ENCODE assay signal across 15 cellular contexts in genomic region chr9:19116391-19116790, GRCh38. TPM values are rescaled to one million over a fixed set of nuclear protein-coding genes. Genes with fewer than 3 reads are reported as not detected.
DNase-seq lines count a peak whose midpoint lies in the region; ATAC-seq, FAIRE-seq and TF ChIP-seq lines count a peak whose summit lies in the region.
"Had no signal": no experiment of that assay in that cellular context is flagged by ENCODE, and none has a peak within 500 bp of the region (broad histone marks: within the 10 kb centered on the region; RNA-seq: fewer than 3 reads in every experiment).

No MANE protein-coding gene starts in this region.

- no peak overlapping the region for H3K4me3 ChIP-seq in GM23248
- H3K4me3 ChIP-seq in fibroblast of the aortic adventitia (ENCODE audit: low read depth, low read length): no peak overlapping the region
- H3K4me3 ChIP-seq in psoas muscle: peak overlapping the region; percentile 29
- H3K4me3 ChIP-seq: dorsolateral prefrontal cortex had no signal

- peaks cover 13% of the 10 kb centered on the region for H3K4me1 Mint-ChIP-seq in WTC11

- no peaks in the 10 kb centered on the region for H3K9me3 Mint-ChIP-seq in WTC11
- H3K9me3 Mint-ChIP-seq: activated CD4-positive, alpha-beta memory T cell treated with anti-CD3 and anti-CD28 coated beads for 36 hours had no signal

- TF ChIP-seq CTCF in fibroblast of the aortic adventitia (IDR thresholded peaks at IDR 0.05; ENCODE audit: insufficient read depth, low read length) (no peak), psoas muscle (IDR thresholded peaks at IDR 0.05) (no peak), WTC11 (IDR thresholded peaks at IDR 0.05) (no peak)

- H3F3A ChIP-seq in GM23248 (ENCODE audit: insufficient read depth): peaks cover 81% of the 10 kb centered on the region

- no peaks in the 10 kb centered on the region for H3K9me2 ChIP-seq in GM23248 (ENCODE audit: insufficient read depth)

- intact Hi-C loops in psoas muscle (cut with DNase I): no loop called here

- H2AFZ ChIP-seq in GM23248: no peak overlapping the region

- in situ Hi-C loops in GM23248 (cut with MboI): no loop called here

- ATAC-seq in psoas muscle: peak; percentile 67 to 93 (median 82)
- no peak for ATAC-seq in WTC11
- no peak for ATAC-seq in GM21423 (IDR thresholded peaks at IDR 0.05; ENCODE audit: unreplicated experiment)

- 27 to 28% methylated on average over 8 of the region's 8 CpGs for WGBS in GM23248 (ENCODE audit: low coverage in 1 of 2, low lambda C conversion rate in 2 of 2, missing lambda C conversion rate in 2 of 2), 2 experiments
- 29 to 49% (median 32%) methylated on average over 8 of the region's 8 CpGs for whole genome bisulfite sequencing in psoas muscle, 3 donors

- H3K27ac Mint-ChIP-seq in WTC11: no peak overlapping the region
- H3K27ac Mint-ChIP-seq: activated CD4-positive, alpha-beta memory T cell treated with anti-CD3 and anti-CD28 coated beads for 36 hours had no signal

- H3K27me3 ChIP-seq in GM23248 (replicated peaks; ENCODE audit: insufficient read depth): no peaks in the 10 kb centered on the region
- no peaks in the 10 kb centered on the region for H3K27me3 ChIP-seq in psoas muscle (ENCODE audit: insufficient read depth in 3 of 3, low read length in 2 of 3)
- H3K27me3 ChIP-seq: dorsolateral prefrontal cortex had no signal

- H3K27me3 Mint-ChIP-seq in WTC11 (ENCODE audit: low read depth): no peaks in the 10 kb centered on the region
- H3K27me3 Mint-ChIP-seq: activated CD4-positive, alpha-beta memory T cell treated with anti-CD3 and anti-CD28 coated beads for 36 hours had no signal

- peaks cover 57% of the 10 kb centered on the region for H3K36me3 Mint-ChIP-seq in WTC11

- H3K36me3 ChIP-seq in GM23248 (ENCODE audit: low read depth): peaks cover 65% of the 10 kb centered on the region; the same call in 1 of the 2 replicates
- peaks cover 20 to 94% of the 10 kb centered on the region in 2 donors for H3K36me3 ChIP-seq in psoas muscle (ENCODE audit: insufficient read depth in 1 of 2, low read depth in 1 of 2)

- CTCF ChIA-PET in WTC11 (lab: Charles Lee): no interaction called here

- H3K4me1 ChIP-seq in GM23248 (ENCODE audit: insufficient read depth) (peaks cover 63% of the 10 kb centered on the region), psoas muscle (peaks cover 51% of the 10 kb centered on the region)

- DNase-seq in GM23248 (peak; percentile 91), RCC 7860 (ENCODE audit: low spot score) (peak; percentile 83), fibroblast of the aortic adventitia (ENCODE audit: low read depth) (peak; percentile 71), psoas muscle (peak; percentile 72 to 91), COLO668 (lab: John Stamatoyannopoulos, UW; ENCODE audit: unreplicated experiment) (no peak), WTC11 (ENCODE audit: low spot score) (no peak)
- no peak for DNase-seq in activated CD4-positive, CD25-positive, alpha-beta regulatory T cell treated with anti-CD3 and anti-CD28 coated beads, Interleukin-2, amount 50 U/mL, for 72 hours
- DNase-seq: activated CD4-positive, alpha-beta memory T cell treated with anti-CD3 and anti-CD28 coated beads for 36 hours; activated naive CD4-positive, alpha-beta T cell treated with Interleukin-2 at 50 U/mL for 16 hours; Calu3; MM.1S; NCI-H69; SW 1271 had no signal

- peak overlapping the region; percentile 60 for H3K4me2 ChIP-seq in GM23248 (ENCODE audit: unreplicated experiment)

- no peaks in the 10 kb centered on the region for H4K20me1 ChIP-seq in GM23248 (ENCODE audit: insufficient read depth)

- H3K9me3 ChIP-seq in GM23248 (ENCODE audit: low read depth) (no peaks in the 10 kb centered on the region), psoas muscle (no peaks in the 10 kb centered on the region)

- peak overlapping the region; percentile 6; the same call in 1 of the 2 replicates for H3K9ac ChIP-seq in GM23248

- H3K27ac ChIP-seq in GM23248 (peak overlapping the region; percentile 55), psoas muscle (peak overlapping the region; percentile 100)
- H3K27ac ChIP-seq: dorsolateral prefrontal cortex had no signal

- peaks cover 11% of the 10 kb centered on the region; the same call in 1 of the 2 replicates for H3K79me2 ChIP-seq in GM23248 (ENCODE audit: insufficient read depth)

- POLR2A ChIA-PET in WTC11 (lab: Charles Lee): interaction anchor here (0.6 to 1.3 kb wide), 2 partner anchors 11 to 696 kb away, joined by 3 read pairs; no protein-coding TSS in a partner anchor

- peak; percentile 85 for FAIRE-seq in RCC 7860 (lab: Jason Lieb, UNC)

- no peak overlapping the region for H3K4me3 Mint-ChIP-seq in WTC11
- H3K4me3 Mint-ChIP-seq: activated CD4-positive, alpha-beta memory T cell treated with anti-CD3 and anti-CD28 coated beads for 36 hours had no signal

TF ChIP-seq in WTC11, 78 proteins besides CTCF, POLR2A, EP300 and RAD21 (continues in another document):
- TF ChIP-seq, protein P1, sequence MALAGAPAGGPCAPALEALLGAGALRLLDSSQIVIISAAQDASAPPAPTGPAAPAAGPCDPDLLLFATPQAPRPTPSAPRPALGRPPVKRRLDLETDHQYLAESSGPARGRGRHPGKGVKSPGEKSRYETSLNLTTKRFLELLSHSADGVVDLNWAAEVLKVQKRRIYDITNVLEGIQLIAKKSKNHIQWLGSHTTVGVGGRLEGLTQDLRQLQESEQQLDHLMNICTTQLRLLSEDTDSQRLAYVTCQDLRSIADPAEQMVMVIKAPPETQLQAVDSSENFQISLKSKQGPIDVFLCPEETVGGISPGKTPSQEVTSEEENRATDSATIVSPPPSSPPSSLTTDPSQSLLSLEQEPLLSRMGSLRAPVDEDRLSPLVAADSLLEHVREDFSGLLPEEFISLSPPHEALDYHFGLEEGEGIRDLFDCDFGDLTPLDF (CRISPR knock-in tag; IDR thresholded peaks at IDR 0.05): no peak
- TF ChIP-seq TEAD1 (CRISPR knock-in tag; IDR thresholded peaks at IDR 0.05): no peak
- TF ChIP-seq NFE2L1 (CRISPR knock-in tag; IDR thresholded peaks at IDR 0.05): no peak
- TF ChIP-seq, protein P2, sequence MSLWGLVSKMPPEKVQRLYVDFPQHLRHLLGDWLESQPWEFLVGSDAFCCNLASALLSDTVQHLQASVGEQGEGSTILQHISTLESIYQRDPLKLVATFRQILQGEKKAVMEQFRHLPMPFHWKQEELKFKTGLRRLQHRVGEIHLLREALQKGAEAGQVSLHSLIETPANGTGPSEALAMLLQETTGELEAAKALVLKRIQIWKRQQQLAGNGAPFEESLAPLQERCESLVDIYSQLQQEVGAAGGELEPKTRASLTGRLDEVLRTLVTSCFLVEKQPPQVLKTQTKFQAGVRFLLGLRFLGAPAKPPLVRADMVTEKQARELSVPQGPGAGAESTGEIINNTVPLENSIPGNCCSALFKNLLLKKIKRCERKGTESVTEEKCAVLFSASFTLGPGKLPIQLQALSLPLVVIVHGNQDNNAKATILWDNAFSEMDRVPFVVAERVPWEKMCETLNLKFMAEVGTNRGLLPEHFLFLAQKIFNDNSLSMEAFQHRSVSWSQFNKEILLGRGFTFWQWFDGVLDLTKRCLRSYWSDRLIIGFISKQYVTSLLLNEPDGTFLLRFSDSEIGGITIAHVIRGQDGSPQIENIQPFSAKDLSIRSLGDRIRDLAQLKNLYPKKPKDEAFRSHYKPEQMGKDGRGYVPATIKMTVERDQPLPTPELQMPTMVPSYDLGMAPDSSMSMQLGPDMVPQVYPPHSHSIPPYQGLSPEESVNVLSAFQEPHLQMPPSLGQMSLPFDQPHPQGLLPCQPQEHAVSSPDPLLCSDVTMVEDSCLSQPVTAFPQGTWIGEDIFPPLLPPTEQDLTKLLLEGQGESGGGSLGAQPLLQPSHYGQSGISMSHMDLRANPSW (CRISPR knock-in tag; conservative IDR thresholded peaks at IDR 0.05; ENCODE audit: low read depth): no peak
- no peak for TF ChIP-seq ZNF263 (CRISPR knock-in tag; IDR thresholded peaks at IDR 0.05; ENCODE audit: low read depth)
- no peak for TF ChIP-seq CDX4 (CRISPR knock-in tag; IDR thresholded peaks at IDR 0.05; ENCODE audit: borderline replicate concordance)
- TF ChIP-seq FOXJ3 (CRISPR knock-in tag; IDR thresholded peaks at IDR 0.05; ENCODE audit: borderline replicate concordance): no peak
- no peak for TF ChIP-seq ZNF138 (CRISPR knock-in tag; conservative IDR thresholded peaks at IDR 0.05)
- no peak for TF ChIP-seq E2F4 (CRISPR knock-in tag; IDR thresholded peaks at IDR 0.05; ENCODE audit: borderline replicate concordance, low read depth)

RNA-seq across cellular contexts. Expression of gene PLIN2, which starts 10.9 kb away (rescaled TPM):
- total RNA-seq in GM23248 (2014; rRNA removed; shearing (Covaris generic)): 114 and 120 TPM in 2 replicates
- polyA plus RNA-seq in GM23248 (2016; fragmentation: Nextera tagmentation; extraction: Ambion mirVana) (136 and 141 TPM in 2 replicates), psoas muscle (1,000 to 10,000 TPM in 1 of 3 donors, 100 to 1,000 TPM in 2; 418 to 3,967 (median 710) TPM)
- total RNA-seq in fibroblast of the aortic adventitia (ENCODE audit: low replicate concordance) (200 and 207 TPM in 2 replicates), psoas muscle (1,000 to 10,000 TPM in 2 of 4 donors, 100 to 1,000 TPM in 2; 117 to 1,975 (median 1,047) TPM), WTC11 (2021) (19.9 to 24.9 TPM (median 23.0 TPM) in 3 replicates)
- total RNA-seq: Calu3 had no signal

RNA-seq across cellular contexts. Expression of gene HAUS6, which starts 13.7 kb away (rescaled TPM):
- 9.4 and 12.5 TPM in 2 replicates for total RNA-seq in GM23248 (2014; rRNA removed; shearing (Covaris generic))
- polyA plus RNA-seq in GM23248 (2016; fragmentation: Nextera tagmentation; extraction: Ambion mirVana) (7.0 and 7.7 TPM in 2 replicates), psoas muscle (1 to 10 TPM; 2.4 to 7.6 (median 5.6) TPM)
- total RNA-seq in fibroblast of the aortic adventitia (ENCODE audit: low replicate concordance) (15.3 and 26.8 TPM in 2 replicates), psoas muscle (10 to 100 TPM in 1 of 4 donors, 1 to 10 TPM in 3; 3.3 to 10.9 (median 4.1) TPM), WTC11 (2021) (37.9 to 43.3 TPM (median 39.8 TPM) in 3 replicates)

Comparison
In these comparisons a context has a peak if more than half of its experiments do, and no peak if none do; other contexts are left out.
1. DNase-seq: peak in GM23248 (single experiment), RCC 7860 (single experiment), fibroblast of the aortic adventitia (single experiment) and psoas muscle (2 of 2); none in activated CD4-positive, CD25-positive, alpha-beta regulatory T cell treated with anti-CD3 and anti-CD28 coated beads, Interleukin-2, amount 50 U/mL, for 72 hours (single experiment), COLO668 (single experiment) and WTC11 (single experiment).
2. ATAC-seq: peak in psoas muscle (4 of 4); none in WTC11 (single experiment) and GM21423 (single experiment).